Comparison of ENCODE assay signal across 27 cellular contexts in the genomic region with DNA sequence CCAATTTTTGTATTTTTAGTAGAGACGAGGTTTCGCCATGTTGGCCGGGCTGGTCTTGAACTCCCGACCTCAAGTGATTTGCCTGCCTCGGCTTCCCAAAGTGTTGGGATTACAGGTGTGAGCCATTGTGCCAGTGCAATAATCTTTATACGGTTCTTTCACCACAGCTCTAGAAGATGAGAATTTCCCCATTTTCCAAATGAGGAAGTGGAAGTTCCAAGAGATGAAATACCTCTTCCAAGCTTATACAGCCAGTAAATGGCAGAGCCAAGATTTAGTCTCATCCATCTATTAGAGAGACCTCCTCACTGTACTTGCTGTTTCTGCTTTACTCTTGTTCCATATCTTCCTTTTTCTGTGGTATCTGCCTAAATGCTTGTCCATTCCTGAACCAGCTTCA. TPM values are rescaled to one million over a fixed set of nuclear protein-coding genes. Genes with fewer than 3 reads are reported as not detected.
"Had no signal": no experiment of that assay in that cellular context is flagged by ENCODE, and none has a peak within 500 bp of the region (broad histone marks: within the 10 kb centered on the region; RNA-seq: fewer than 3 reads in every experiment).

No MANE protein-coding gene starts in this region.

- H3K36me3 ChIP-seq: esophagus muscularis mucosa, gastrocnemius medialis, heart right ventricle, neutrophil, right atrium auricular region, sigmoid colon, tibial nerve, upper lobe of right lung, vagina had no signal

- ATAC-seq: effector memory CD8-positive, alpha-beta T cell; gastrocnemius medialis; heart right ventricle; left lobe of liver; mucosa of descending colon; naive thymus-derived CD8-positive, alpha-beta T cell; stimulated activated naive B cell treated with anti-CD40 and anti-IgM and Interleukin-4, amounts not matched to agents 10 μg/mL and 1 μg/mL and 100 μg/mL, for 72 hours; stimulated activated naive CD8-positive, alpha-beta T cell treated with anti-CD3 and anti-CD28 coated beads, Interleukin-15, amount 100 ng/mL, for 72 hours; upper lobe of right lung had no signal

- H3K4me3 ChIP-seq: esophagus muscularis mucosa, gastrocnemius medialis, heart right ventricle, mucosa of descending colon, right atrium auricular region, sigmoid colon, skin epidermis, testis, tibial nerve, upper lobe of right lung, vagina had no signal

- H3K27me3 ChIP-seq: esophagus muscularis mucosa, gastrocnemius medialis, right atrium auricular region, sigmoid colon, testis, tibial nerve, upper lobe of right lung, vagina had no signal

- H3K9me3 Mint-ChIP-seq: effector memory CD8-positive, alpha-beta T cell had no signal

- H3K27ac Mint-ChIP-seq: effector memory CD8-positive, alpha-beta T cell; naive thymus-derived CD8-positive, alpha-beta T cell; stimulated activated naive B cell treated with anti-CD40 and anti-IgM and Interleukin-4, amounts not matched to agents 10 μg/mL and 1 μg/mL and 100 μg/mL, for 72 hours; stimulated activated naive CD8-positive, alpha-beta T cell treated with anti-CD3 and anti-CD28 coated beads, Interleukin-15, amount 100 ng/mL, for 72 hours had no signal

- H3K4me3 Mint-ChIP-seq: effector memory CD8-positive, alpha-beta T cell; naive thymus-derived CD8-positive, alpha-beta T cell; stimulated activated naive B cell treated with anti-CD40 and anti-IgM and Interleukin-4, amounts not matched to agents 10 μg/mL and 1 μg/mL and 100 μg/mL, for 72 hours; stimulated activated naive CD8-positive, alpha-beta T cell treated with anti-CD3 and anti-CD28 coated beads, Interleukin-15, amount 100 ng/mL, for 72 hours had no signal

- H3K9me3 ChIP-seq: esophagus muscularis mucosa, gastrocnemius medialis, heart right ventricle, mucosa of descending colon, neutrophil, right atrium auricular region, sigmoid colon, testis, tibial nerve, upper lobe of right lung, vagina had no signal

- H3K4me1 ChIP-seq: gastrocnemius medialis, heart right ventricle, right atrium auricular region, testis, upper lobe of right lung, vagina had no signal

- DNase-seq: effector memory CD8-positive, alpha-beta T cell; gastrocnemius medialis; heart right ventricle; hypothalamus; mucosa of descending colon; naive thymus-derived CD8-positive, alpha-beta T cell; sigmoid colon; stimulated activated CD4-positive, alpha-beta T cell treated with anti-CD3 and anti-CD28 coated beads, Interleukin-2, amount 100 ng/mL, for 24 hours; stimulated activated CD4-positive, alpha-beta T cell treated with anti-CD3 and anti-CD28 coated beads, Interleukin-4, amount 100 ng/mL, for 4 hours; stimulated activated naive B cell treated with anti-CD40 and anti-IgM and Interleukin-4, amounts not matched to agents 10 μg/mL and 1 μg/mL and 100 μg/mL, for 72 hours; stimulated activated naive CD8-positive, alpha-beta T cell treated with anti-CD3 and anti-CD28 coated beads, Interleukin-15, amount 100 ng/mL, for 72 hours; testis; upper lobe of right lung had no signal

- H3K27me3 Mint-ChIP-seq: effector memory CD8-positive, alpha-beta T cell; naive thymus-derived CD8-positive, alpha-beta T cell; stimulated activated naive CD8-positive, alpha-beta T cell treated with anti-CD3 and anti-CD28 coated beads, Interleukin-15, amount 100 ng/mL, for 72 hours had no signal

- H3K36me3 Mint-ChIP-seq: stimulated activated naive B cell treated with anti-CD40 and anti-IgM and Interleukin-4, amounts not matched to agents 10 μg/mL and 1 μg/mL and 100 μg/mL, for 72 hours had no signal

- H3K27ac ChIP-seq: epithelial cell of prostate, esophagus muscularis mucosa, gastrocnemius medialis, heart right ventricle, neutrophil, right atrium auricular region, sigmoid colon, skin epidermis, testis, tibial nerve, upper lobe of right lung, vagina had no signal

RNA-seq across cellular contexts. Expression of a gene that starts 3.1 kb away (rescaled TPM):
- total RNA-seq: fibroblast of villous mesenchyme; gastrocnemius medialis; heart right ventricle; left lobe of liver; lower leg skin; naive thymus-derived CD8-positive, alpha-beta T cell; osteoblast; posterior vena cava; subcutaneous adipose tissue; tibial nerve; upper lobe of right lung; vagina had no signal
- polyA plus RNA-seq: heart right ventricle; naive thymus-derived CD8-positive, alpha-beta T cell; neural cell; sigmoid colon had no signal
